Comparison of ENCODE assay signal across 1 cellular context in genomic region chr19:33971073-33971472, GRCh38.
TF ChIP-seq lines count a peak whose summit lies in the region.

No MANE protein-coding gene starts in this region.

TF ChIP-seq in A549, 52 proteins besides CTCF, POLR2A, EP300 and RAD21 (continued from another document):
- TF ChIP-seq, protein P1, sequence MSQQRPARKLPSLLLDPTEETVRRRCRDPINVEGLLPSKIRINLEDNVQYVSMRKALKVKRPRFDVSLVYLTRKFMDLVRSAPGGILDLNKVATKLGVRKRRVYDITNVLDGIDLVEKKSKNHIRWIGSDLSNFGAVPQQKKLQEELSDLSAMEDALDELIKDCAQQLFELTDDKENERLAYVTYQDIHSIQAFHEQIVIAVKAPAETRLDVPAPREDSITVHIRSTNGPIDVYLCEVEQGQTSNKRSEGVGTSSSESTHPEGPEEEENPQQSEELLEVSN (IDR thresholded peaks at IDR 0.05; ENCODE audit: borderline replicate concordance, low read depth) = no peak
